In the genomic region with DNA sequence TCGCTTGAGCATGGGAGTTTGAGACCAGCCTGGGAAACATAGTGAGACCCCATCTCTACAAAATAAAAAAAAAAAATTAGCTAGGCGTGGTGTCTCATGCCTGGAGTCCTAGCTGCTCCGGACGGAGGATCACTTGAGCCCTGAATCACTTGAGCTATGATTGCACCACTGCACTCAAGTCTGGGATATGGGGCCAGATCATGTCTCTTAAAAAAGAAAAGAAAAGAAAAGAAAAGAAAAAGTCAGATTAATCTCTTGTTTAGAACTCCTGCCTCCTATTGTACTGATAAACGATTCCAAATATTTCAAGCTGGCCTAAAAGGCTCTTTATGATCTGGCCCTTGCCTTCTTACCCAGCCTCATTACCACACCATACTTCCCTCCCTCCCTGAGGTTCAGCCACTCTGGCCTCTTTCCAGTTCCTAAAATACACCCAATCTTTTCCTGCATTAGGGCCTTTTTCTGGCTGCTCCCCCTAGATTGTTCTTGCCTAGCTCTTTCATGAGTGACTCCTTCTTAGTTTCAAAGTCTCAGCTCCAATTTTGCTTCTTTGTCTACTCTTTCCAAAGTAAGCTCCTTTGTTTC, we compare ENCODE assay signal across 10 cellular contexts. TPM values are rescaled to one million over a fixed set of nuclear protein-coding genes. Genes with fewer than 3 reads are reported as not detected.
DNase-seq lines count a peak whose midpoint lies in the region; ATAC-seq and TF ChIP-seq lines count a peak whose summit lies in the region.
"Had no signal": no experiment of that assay in that cellular context is flagged by ENCODE, and none has a peak within 500 bp of the region (broad histone marks: within the 10 kb centered on the region; RNA-seq: fewer than 3 reads in every experiment).

No MANE protein-coding gene starts in this region.

- peaks cover 11% of the 10 kb centered on the region for H3K4me1 Mint-ChIP-seq in activated naive CD4-positive, alpha-beta T cell treated with anti-CD3 and anti-CD28 coated beads for 36 hours (ENCODE audit: low read depth)

- intact Hi-C loops in activated naive CD4-positive, alpha-beta T cell treated with anti-CD3 and anti-CD28 coated beads for 36 hours (cut with micrococcal nuclease) = no loop called here

- no peak overlapping the region for H3K27ac Mint-ChIP-seq in activated naive CD4-positive, alpha-beta T cell treated with anti-CD3 and anti-CD28 coated beads for 36 hours

- POLR2A ChIA-PET in RWPE1 (lab: Yijun Ruan, JAX; ENCODE audit: low non-redundant PET) = no interaction called here

- DNase-seq in EH (ENCODE audit: low read depth) = peak; percentile 82
- DNase-seq in RWPE1 (ENCODE audit: low spot score) = no peak
- peak; percentile 47 for DNase-seq in fibroblast of the conjunctiva (ENCODE audit: low read depth)
- DNase-seq in putamen (ENCODE audit: low spot score) = peak; percentile 18
- no peak for DNase-seq in activated naive CD4-positive, alpha-beta T cell treated with anti-CD3 and anti-CD28 coated beads for 36 hours
- no peak for DNase-seq in NCI-H2171 (lab: John Stamatoyannopoulos, UW)
- DNase-seq: activated T-cell treated with anti-CD3 and anti-CD28 coated beads for 4 hours, NCI-H82 had no signal

- H3K9me3 Mint-ChIP-seq in activated naive CD4-positive, alpha-beta T cell treated with anti-CD3 and anti-CD28 coated beads for 36 hours = no peaks in the 10 kb centered on the region

- H3K4me3 Mint-ChIP-seq in activated naive CD4-positive, alpha-beta T cell treated with anti-CD3 and anti-CD28 coated beads for 36 hours = no peak overlapping the region

- CTCF ChIA-PET in RWPE1 (lab: Yijun Ruan, JAX) = interaction anchor here (0.6 to 0.7 kb wide), 2 partner anchors 12 to 80 kb away, joined by 3 read pairs; no protein-coding TSS in a partner anchor
- CTCF ChIA-PET in activated naive CD4-positive, alpha-beta T cell treated with anti-CD3 and anti-CD28 coated beads for 36 hours (lab: Charles Lee) = interaction anchor here (0.6 kb wide), 1 partner anchor 843 kb away, joined by 4 read pairs; no protein-coding TSS in a partner anchor

- H3K36me3 Mint-ChIP-seq in activated naive CD4-positive, alpha-beta T cell treated with anti-CD3 and anti-CD28 coated beads for 36 hours (ENCODE audit: low read depth) = no peaks in the 10 kb centered on the region

- ATAC-seq in GM18517 (IDR thresholded peaks at IDR 0.05; ENCODE audit: unreplicated experiment) (no peak), HG02642 (IDR thresholded peaks at IDR 0.05; ENCODE audit: poor library complexity, unreplicated experiment) (no peak)

- no peaks in the 10 kb centered on the region for H3K27me3 Mint-ChIP-seq in activated naive CD4-positive, alpha-beta T cell treated with anti-CD3 and anti-CD28 coated beads for 36 hours (ENCODE audit: low read depth)

- H3K27ac ChIP-seq in RWPE1 = peak overlapping the region; percentile 40

- no peak for TF ChIP-seq CTCF in RWPE1 (conservative IDR thresholded peaks at IDR 0.05; ENCODE audit: low read depth)

RNA-seq across cellular contexts. Expression of gene VCL, which starts 41.7 kb away (rescaled TPM):
- total RNA-seq in activated naive CD4-positive, alpha-beta T cell treated with anti-CD3 and anti-CD28 coated beads for 36 hours = 10 to 100 TPM; 13.4 to 14.4 TPM

Comparison
In these comparisons a context has a peak if more than half of its experiments do, and no peak if none do; other contexts are left out.
1. DNase-seq: peak in EH (single experiment), fibroblast of the conjunctiva (single experiment) and putamen (single experiment); none in RWPE1 (single experiment), activated naive CD4-positive, alpha-beta T cell treated with anti-CD3 and anti-CD28 coated beads for 36 hours (single experiment) and NCI-H2171 (single experiment).